ENCODE assay signal across 1 cellular context in the genomic region with DNA sequence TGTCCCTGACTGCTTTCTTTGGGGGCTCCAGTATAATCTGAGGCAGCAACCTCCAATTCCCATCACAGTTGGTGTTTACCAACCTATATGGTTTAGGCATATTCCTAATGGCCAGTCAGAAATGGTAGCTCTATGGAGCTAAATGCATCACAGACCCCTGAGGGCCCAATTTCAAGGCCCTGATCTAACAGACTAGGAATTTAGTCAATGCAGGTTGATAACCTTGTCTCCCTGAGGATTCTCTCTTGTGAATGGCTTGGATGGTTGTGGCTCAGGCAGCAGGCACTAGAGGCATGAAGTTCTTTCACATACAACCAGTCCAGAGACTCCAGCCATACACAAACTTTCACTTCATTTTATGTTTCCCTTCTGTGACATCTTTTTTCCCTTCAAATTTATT.
TF ChIP-seq lines count a peak whose summit lies in the region.

No MANE protein-coding gene starts in this region.

TF ChIP-seq in GM23338, 12 proteins besides CTCF, POLR2A, EP300 and RAD21 (continued from another document):
- TF ChIP-seq, protein P1, sequence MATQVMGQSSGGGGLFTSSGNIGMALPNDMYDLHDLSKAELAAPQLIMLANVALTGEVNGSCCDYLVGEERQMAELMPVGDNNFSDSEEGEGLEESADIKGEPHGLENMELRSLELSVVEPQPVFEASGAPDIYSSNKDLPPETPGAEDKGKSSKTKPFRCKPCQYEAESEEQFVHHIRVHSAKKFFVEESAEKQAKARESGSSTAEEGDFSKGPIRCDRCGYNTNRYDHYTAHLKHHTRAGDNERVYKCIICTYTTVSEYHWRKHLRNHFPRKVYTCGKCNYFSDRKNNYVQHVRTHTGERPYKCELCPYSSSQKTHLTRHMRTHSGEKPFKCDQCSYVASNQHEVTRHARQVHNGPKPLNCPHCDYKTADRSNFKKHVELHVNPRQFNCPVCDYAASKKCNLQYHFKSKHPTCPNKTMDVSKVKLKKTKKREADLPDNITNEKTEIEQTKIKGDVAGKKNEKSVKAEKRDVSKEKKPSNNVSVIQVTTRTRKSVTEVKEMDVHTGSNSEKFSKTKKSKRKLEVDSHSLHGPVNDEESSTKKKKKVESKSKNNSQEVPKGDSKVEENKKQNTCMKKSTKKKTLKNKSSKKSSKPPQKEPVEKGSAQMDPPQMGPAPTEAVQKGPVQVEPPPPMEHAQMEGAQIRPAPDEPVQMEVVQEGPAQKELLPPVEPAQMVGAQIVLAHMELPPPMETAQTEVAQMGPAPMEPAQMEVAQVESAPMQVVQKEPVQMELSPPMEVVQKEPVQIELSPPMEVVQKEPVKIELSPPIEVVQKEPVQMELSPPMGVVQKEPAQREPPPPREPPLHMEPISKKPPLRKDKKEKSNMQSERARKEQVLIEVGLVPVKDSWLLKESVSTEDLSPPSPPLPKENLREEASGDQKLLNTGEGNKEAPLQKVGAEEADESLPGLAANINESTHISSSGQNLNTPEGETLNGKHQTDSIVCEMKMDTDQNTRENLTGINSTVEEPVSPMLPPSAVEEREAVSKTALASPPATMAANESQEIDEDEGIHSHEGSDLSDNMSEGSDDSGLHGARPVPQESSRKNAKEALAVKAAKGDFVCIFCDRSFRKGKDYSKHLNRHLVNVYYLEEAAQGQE (IDR thresholded peaks at IDR 0.05; ENCODE audit: unreplicated experiment) = no peak
- TF ChIP-seq POLR2AphosphoS5 (IDR thresholded peaks at IDR 0.05; ENCODE audit: low read depth) (no peak), CREB1 (CRISPR knock-in tag; IDR thresholded peaks at IDR 0.05; ENCODE audit: low read depth) (no peak), ZNF114 (CRISPR knock-in tag; IDR thresholded peaks at IDR 0.05) (no peak), STAT1 (IDR thresholded peaks at IDR 0.05; ENCODE audit: unreplicated experiment) (no peak), EZH2 (IDR thresholded peaks at IDR 0.05; ENCODE audit: low read depth, unreplicated experiment) (no peak)
- TF ChIP-seq, protein P2, sequence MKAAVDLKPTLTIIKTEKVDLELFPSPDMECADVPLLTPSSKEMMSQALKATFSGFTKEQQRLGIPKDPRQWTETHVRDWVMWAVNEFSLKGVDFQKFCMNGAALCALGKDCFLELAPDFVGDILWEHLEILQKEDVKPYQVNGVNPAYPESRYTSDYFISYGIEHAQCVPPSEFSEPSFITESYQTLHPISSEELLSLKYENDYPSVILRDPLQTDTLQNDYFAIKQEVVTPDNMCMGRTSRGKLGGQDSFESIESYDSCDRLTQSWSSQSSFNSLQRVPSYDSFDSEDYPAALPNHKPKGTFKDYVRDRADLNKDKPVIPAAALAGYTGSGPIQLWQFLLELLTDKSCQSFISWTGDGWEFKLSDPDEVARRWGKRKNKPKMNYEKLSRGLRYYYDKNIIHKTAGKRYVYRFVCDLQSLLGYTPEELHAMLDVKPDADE (IDR thresholded peaks at IDR 0.05) = no peak
